In genomic region chr17:3846739-3847670, GRCh38 we compare ENCODE assay signal across 8 cellular contexts. TPM values are rescaled to one million over a fixed set of nuclear protein-coding genes. Genes with fewer than 3 reads are reported as not detected.
DNase-seq lines count a peak whose midpoint lies in the region; ATAC-seq and TF ChIP-seq lines count a peak whose summit lies in the region.

No MANE protein-coding gene starts in this region.

- CTCF ChIA-PET in MCF 10A (lab: Yijun Ruan, JAX): interaction anchor here (0.5 to 6.8 kb wide), 21 partner anchors 10 to 1032 kb away, joined by 3 to 72 read pairs (median 4); no protein-coding TSS in a partner anchor
- CTCF ChIA-PET in activated CD8-positive, alpha-beta T cell treated with anti-CD3 and anti-CD28 coated beads for 36 hours (lab: Charles Lee): interaction anchor here (0.6 to 6.0 kb wide), 29 partner anchors 9 to 255 kb away, joined by 3 to 101 read pairs (median 5); partner anchors contain the start of genes CTNS, HASPIN, P2RX1 and P2RX5

- H3K4me1 Mint-ChIP-seq in MCF 10A (ENCODE audit: insufficient read depth, unreplicated experiment) (peaks cover 14% of the 10 kb centered on the region), CD14-positive monocyte (peaks cover 27% of the 10 kb centered on the region)
- H3K4me1 Mint-ChIP-seq in activated CD8-positive, alpha-beta T cell treated with anti-CD3 and anti-CD28 coated beads for 36 hours (ENCODE audit: low read depth): peaks cover 20% of the 10 kb centered on the region

- intact Hi-C loops in MCF 10A (cut with micrococcal nuclease): loop anchor here (1.0 to 5.0 kb wide), 2 partner anchors 60 to 110 kb away; no protein-coding TSS in a partner anchor
- intact Hi-C loops in breast epithelium (cut with DNase I; ENCODE audit: low total_unique reads): no loop called here
- intact Hi-C loops in activated CD8-positive, alpha-beta T cell treated with anti-CD3 and anti-CD28 coated beads for 36 hours (cut with micrococcal nuclease): loop anchor here (5.0 kb wide), 1 partner anchor 110 kb away; no protein-coding TSS in a partner anchor
- intact Hi-C loops in CD14-positive monocyte (cut with micrococcal nuclease): loop anchor here (5.0 to 10.0 kb wide), 3 partner anchors 45 to 800 kb away; partner anchors contain the start of gene CAMKK1 (in 2 of the 2)

- H3K9me3 ChIP-seq in breast epithelium (no peaks in the 10 kb centered on the region), muscle layer of duodenum (ENCODE audit: control insufficient read depth in 1 of 2, low read length in 2 of 2) (no peaks in the 10 kb centered on the region), thoracic aorta (no peaks in the 10 kb centered on the region)

- peaks cover 11% of the 10 kb centered on the region for H3K27me3 Mint-ChIP-seq in MCF 10A (ENCODE audit: insufficient read depth, unreplicated experiment)
- H3K27me3 Mint-ChIP-seq in activated CD8-positive, alpha-beta T cell treated with anti-CD3 and anti-CD28 coated beads for 36 hours: peaks cover 4% of the 10 kb centered on the region
- H3K27me3 Mint-ChIP-seq in CD14-positive monocyte (ENCODE audit: low read depth in 3 of 3): peaks cover 4 to 11% (median 7%) of the 10 kb centered on the region in 3 donors

- H3K27me3 ChIP-seq in breast epithelium (no peaks in the 10 kb centered on the region), muscle layer of duodenum (ENCODE audit: low read depth, low read length) (no peaks in the 10 kb centered on the region), thoracic aorta (replicated peaks; ENCODE audit: insufficient read depth) (no peaks in the 10 kb centered on the region)

- H3K27ac ChIP-seq in breast epithelium (peak overlapping the region in 1 of 2 donors; percentile 16), muscle layer of duodenum (ENCODE audit: low read length) (no peak overlapping the region), thoracic aorta (no peak overlapping the region)

- no peak for ATAC-seq in activated CD8-positive, alpha-beta T cell treated with anti-CD3 and anti-CD28 coated beads for 36 hours
- ATAC-seq in thoracic aorta (ENCODE audit: insufficient number of reproducible peaks, low FRiP score, low read depth) (peak; percentile 3), HG03025 (IDR thresholded peaks at IDR 0.05; ENCODE audit: low FRiP score, unreplicated experiment) (no peak), GM18858 (IDR thresholded peaks at IDR 0.05; ENCODE audit: unreplicated experiment) (no peak)

- H3K27ac Mint-ChIP-seq in MCF 10A (ENCODE audit: low read depth, unreplicated experiment) (no peak overlapping the region), CD14-positive monocyte (peak overlapping the region in 1 of 7 donors; percentile 43)
- H3K27ac Mint-ChIP-seq in activated CD8-positive, alpha-beta T cell treated with anti-CD3 and anti-CD28 coated beads for 36 hours: no peak overlapping the region

- DNase-seq in MCF 10A (ENCODE audit: unreplicated experiment): no peak
- DNase-seq in breast epithelium (ENCODE audit: low spot score in 2 of 2): no peak
- no peak for DNase-seq in activated CD8-positive, alpha-beta T cell treated with anti-CD3 and anti-CD28 coated beads for 36 hours
- DNase-seq in thoracic aorta (ENCODE audit: low spot score): no peak
- no peak for DNase-seq in CD14-positive monocyte (ENCODE audit: low spot score)

- POLR2A ChIA-PET in MCF 10A (lab: Yijun Ruan, JAX): interaction anchor here (0.6 to 1.9 kb wide), 8 partner anchors 10 to 1784 kb away, joined by 3 to 7 read pairs (median 4); partner anchors contain the start of genes CYB5D2 and ZZEF1
- POLR2A ChIA-PET in activated CD8-positive, alpha-beta T cell treated with anti-CD3 and anti-CD28 coated beads for 36 hours (lab: Charles Lee): interaction anchor here (0.6 to 2.1 kb wide), 10 partner anchors 10 to 197 kb away, joined by 3 to 9 read pairs (median 4); partner anchors contain the start of genes ATP2A3 and HASPIN

- H3K4me3 ChIP-seq in breast epithelium: peak overlapping the region in 1 of 3 donors; percentile 95
- peak overlapping the region; percentile 48 to 93 for H3K4me3 ChIP-seq in muscle layer of duodenum (ENCODE audit: low read depth in 1 of 2, low read length in 2 of 2)
- peak overlapping the region; percentile 100 for H3K4me3 ChIP-seq in thoracic aorta

- no peaks in the 10 kb centered on the region for H3K4me1 ChIP-seq in breast epithelium
- peaks cover 4 to 17% of the 10 kb centered on the region in 2 donors for H3K4me1 ChIP-seq in muscle layer of duodenum (ENCODE audit: control insufficient read depth in 1 of 2, insufficient read depth in 2 of 2, low read length in 2 of 2)
- peaks cover 9 to 19% of the 10 kb centered on the region in 2 donors for H3K4me1 ChIP-seq in thoracic aorta (ENCODE audit: control insufficient read depth in 1 of 2, low read depth in 2 of 2)

- H3K9me3 Mint-ChIP-seq in MCF 10A (ENCODE audit: unreplicated experiment) (no peaks in the 10 kb centered on the region), CD14-positive monocyte (no peaks in the 10 kb centered on the region)
- no peaks in the 10 kb centered on the region for H3K9me3 Mint-ChIP-seq in activated CD8-positive, alpha-beta T cell treated with anti-CD3 and anti-CD28 coated beads for 36 hours

- H3K36me3 Mint-ChIP-seq in MCF 10A (ENCODE audit: insufficient read depth, unreplicated experiment): peaks cover 23% of the 10 kb centered on the region
- peaks cover 9% of the 10 kb centered on the region for H3K36me3 Mint-ChIP-seq in activated CD8-positive, alpha-beta T cell treated with anti-CD3 and anti-CD28 coated beads for 36 hours (ENCODE audit: low read depth)
- H3K36me3 Mint-ChIP-seq in CD14-positive monocyte: peaks cover 9 to 23% of the 10 kb centered on the region in 2 donors

- BruUV-seq in MCF 10A (replicated peaks; lab: Mats Ljungman, UMichigan): no TSS peak

- TF ChIP-seq POLR2A in breast epithelium (IDR thresholded peaks at IDR 0.05): no peak

- no peaks in the 10 kb centered on the region for H3K36me3 ChIP-seq in breast epithelium
- peaks cover 8 to 12% of the 10 kb centered on the region in 2 donors for H3K36me3 ChIP-seq in muscle layer of duodenum (ENCODE audit: control insufficient read depth in 1 of 2, insufficient read depth in 2 of 2, low read length in 2 of 2)
- H3K36me3 ChIP-seq in thoracic aorta: peaks cover 2% of the 10 kb centered on the region

- TF ChIP-seq CTCF in MCF 10A (IDR thresholded peaks at IDR 0.05; ENCODE audit: unreplicated experiment) (no peak), breast epithelium (IDR thresholded peaks at IDR 0.05) (no peak), thoracic aorta (IDR thresholded peaks at IDR 0.05) (no peak), CD14-positive monocyte (IDR thresholded peaks at IDR 0.05) (no peak)
- TF ChIP-seq CTCF in activated CD8-positive, alpha-beta T cell treated with anti-CD3 and anti-CD28 coated beads for 36 hours (IDR thresholded peaks at IDR 0.05): no peak

- H3K4me3 Mint-ChIP-seq in MCF 10A (ENCODE audit: unreplicated experiment): peak overlapping the region; percentile 21
- peak overlapping the region; percentile 8 for H3K4me3 Mint-ChIP-seq in activated CD8-positive, alpha-beta T cell treated with anti-CD3 and anti-CD28 coated beads for 36 hours
- H3K4me3 Mint-ChIP-seq in CD14-positive monocyte: no peak overlapping the region

RNA-seq across cellular contexts. Expression of gene NCBP3, which starts 1.0 kb away (rescaled TPM):
- total RNA-seq in MCF 10A (2022): 47.1 and 52.5 TPM in 2 replicates
- 10 to 100 TPM; 21.6 to 34.1 (median 25.9) TPM for total RNA-seq in breast epithelium
- total RNA-seq in activated CD8-positive, alpha-beta T cell treated with anti-CD3 and anti-CD28 coated beads for 36 hours: 10 to 100 TPM; 34.7 to 41.1 TPM
- 10 to 100 TPM; 28.8 to 47.8 TPM for total RNA-seq in thoracic aorta
- polyA plus RNA-seq in CD14-positive monocyte: 1 to 10 TPM; 4.9 to 8.5 TPM

RNA-seq across cellular contexts. Expression of gene CAMKK1, which starts 45.8 kb away (rescaled TPM):
- total RNA-seq in MCF 10A (2022): 3.8 and 4.3 TPM in 2 replicates
- total RNA-seq in breast epithelium: 1 to 10 TPM; 3.0 to 7.8 (median 6.9) TPM
- 1 to 10 TPM; 6.7 to 6.9 TPM for total RNA-seq in activated CD8-positive, alpha-beta T cell treated with anti-CD3 and anti-CD28 coated beads for 36 hours
- total RNA-seq in thoracic aorta: 1 to 10 TPM; 1.8 to 4.7 TPM
- 1 to 10 TPM in 1 of 2 donors, under 1 TPM in 1; 0.74 to 1.5 TPM for polyA plus RNA-seq in CD14-positive monocyte

RNA-seq across cellular contexts. Expression of gene ITGAE, which starts 46.0 kb away (rescaled TPM):
- total RNA-seq in MCF 10A (2022) (23.8 and 26.6 TPM in 2 replicates), breast epithelium (10 to 100 TPM; 26.5 to 31.2 (median 27.1) TPM), thoracic aorta (10 to 100 TPM in 1 of 2 donors, 1 to 10 TPM in 1; 4.2 to 23.4 TPM)
- 10 to 100 TPM; 31.8 to 32.4 TPM for total RNA-seq in activated CD8-positive, alpha-beta T cell treated with anti-CD3 and anti-CD28 coated beads for 36 hours
- polyA plus RNA-seq in CD14-positive monocyte: 10 to 100 TPM; 66.6 to 78.8 TPM

Comparison
In these comparisons a context has a peak if more than half of its experiments do, and no peak if none do; other contexts are left out.
1. H3K4me3 Mint-ChIP-seq: peak in MCF 10A (single experiment) and activated CD8-positive, alpha-beta T cell treated with anti-CD3 and anti-CD28 coated beads for 36 hours (single experiment); none in CD14-positive monocyte (0 of 2).